ENCODE assay signal across 1 cellular context in genomic region chr20:35801865-35802264, GRCh38.
TF ChIP-seq lines count a peak whose summit lies in the region.

No MANE protein-coding gene starts in this region.

TF ChIP-seq in K562, 482 proteins besides CTCF, POLR2A, EP300 and RAD21:
- TF ChIP-seq CEBPZ (IDR thresholded peaks at IDR 0.05; ENCODE audit: borderline replicate concordance, low read depth, low read length) (no peak), ZZZ3 (IDR thresholded peaks at IDR 0.05) (no peak), SRSF1 (IDR thresholded peaks at IDR 0.05; ENCODE audit: low read depth, low read length) (no peak), SMAD3 (CRISPR knock-in tag; conservative IDR thresholded peaks at IDR 0.05) (no peak), PCBP1 (IDR thresholded peaks at IDR 0.05; ENCODE audit: low read depth, low read length, poor library complexity, severe bottlenecking) (no peak), NKRF (IDR thresholded peaks at IDR 0.05; ENCODE audit: borderline replicate concordance) (no peak), ZNF197 (CRISPR knock-in tag; IDR thresholded peaks at IDR 0.05; ENCODE audit: low read depth) (no peak), PYGO2 (tag; IDR thresholded peaks at IDR 0.05) (no peak)
- TF ChIP-seq, protein P1, sequence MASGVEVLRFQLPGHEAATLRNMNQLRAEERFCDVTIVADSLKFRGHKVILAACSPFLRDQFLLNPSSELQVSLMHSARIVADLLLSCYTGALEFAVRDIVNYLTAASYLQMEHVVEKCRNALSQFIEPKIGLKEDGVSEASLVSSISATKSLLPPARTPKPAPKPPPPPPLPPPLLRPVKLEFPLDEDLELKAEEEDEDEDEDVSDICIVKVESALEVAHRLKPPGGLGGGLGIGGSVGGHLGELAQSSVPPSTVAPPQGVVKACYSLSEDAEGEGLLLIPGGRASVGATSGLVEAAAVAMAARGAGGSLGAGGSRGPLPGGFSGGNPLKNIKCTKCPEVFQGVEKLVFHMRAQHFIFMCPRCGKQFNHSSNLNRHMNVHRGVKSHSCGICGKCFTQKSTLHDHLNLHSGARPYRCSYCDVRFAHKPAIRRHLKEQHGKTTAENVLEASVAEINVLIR (CRISPR knock-in tag; IDR thresholded peaks at IDR 0.05): no peak
